Comparison of ENCODE assay signal across 13 cellular contexts in the genomic region with DNA sequence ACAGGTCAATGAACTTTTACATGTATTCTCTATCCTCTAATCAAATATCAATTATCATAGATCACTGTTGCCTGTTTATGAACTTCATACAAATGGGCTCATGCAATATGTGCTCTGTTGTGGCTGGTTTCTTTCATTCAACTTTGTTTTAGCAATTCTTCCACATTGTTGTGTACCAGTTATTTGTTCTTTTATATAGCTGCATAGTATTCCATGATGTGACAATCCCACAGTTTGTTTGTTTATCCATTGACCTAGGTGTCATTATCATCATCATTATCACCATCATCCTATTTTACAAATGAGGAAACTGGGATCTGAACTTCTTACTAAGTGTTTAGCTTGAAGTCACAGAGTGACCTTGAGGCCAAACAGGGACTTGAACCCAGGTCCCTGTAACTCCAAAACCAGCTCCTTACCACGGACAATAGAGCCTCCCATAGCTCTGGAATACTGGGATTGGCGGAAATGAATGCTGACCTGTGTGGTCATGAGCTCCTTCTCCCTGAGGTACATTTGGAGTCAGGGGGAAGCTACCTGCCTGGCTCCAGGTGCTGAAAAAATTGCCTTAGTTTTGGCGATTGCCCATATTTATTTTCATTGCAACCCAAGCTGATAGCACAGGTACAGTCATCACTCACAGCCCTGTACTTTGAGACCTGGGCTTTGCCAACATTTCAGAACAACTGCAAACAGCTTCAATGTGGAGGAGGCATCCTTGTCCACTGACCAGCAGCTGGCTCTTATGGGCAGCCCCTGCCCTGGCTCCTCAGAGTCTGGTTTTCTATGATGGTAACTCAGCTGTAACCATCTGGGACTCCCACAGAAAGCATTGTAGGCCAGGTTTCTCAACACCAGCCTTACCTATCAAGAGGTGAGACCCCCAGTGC. TPM values are rescaled to one million over a fixed set of nuclear protein-coding genes. Genes with fewer than 3 reads are reported as not detected.
DNase-seq lines count a peak whose midpoint lies in the region; ATAC-seq, FAIRE-seq and TF ChIP-seq lines count a peak whose summit lies in the region.
"Had no signal": no experiment of that assay in that cellular context is flagged by ENCODE, and none has a peak within 500 bp of the region (broad histone marks: within the 10 kb centered on the region; RNA-seq: fewer than 3 reads in every experiment).

No MANE protein-coding gene starts in this region.

- peak in 1 of 2 experiments; percentile 5; a peak in 3 of 6 replicates for ATAC-seq in A549
- ATAC-seq: heart left ventricle had no signal

- H3K9ac ChIP-seq in endodermal cell (ENCODE audit: extremely low read depth, low read length, poor library complexity, severe bottlenecking): no peak overlapping the region
- H3K9ac ChIP-seq: neural progenitor cell had no signal

- H3K27ac Mint-ChIP-seq in endodermal cell (no peak overlapping the region), neural crest cell (ENCODE audit: unreplicated experiment) (no peak overlapping the region), Calu3 (ENCODE audit: unreplicated experiment) (no peak overlapping the region)
- H3K27ac Mint-ChIP-seq: neural progenitor cell had no signal

- H3K36me3 Mint-ChIP-seq in endodermal cell (ENCODE audit: low read depth) (peaks cover 16% of the 10 kb centered on the region), neural crest cell (ENCODE audit: low read depth) (peaks cover 32% of the 10 kb centered on the region), Calu3 (ENCODE audit: insufficient read depth, unreplicated experiment) (peaks cover 40% of the 10 kb centered on the region)

- H3K4me3 ChIP-seq in A549 (no peak overlapping the region), HEK293 (ENCODE audit: low read depth, low read length) (no peak overlapping the region), endodermal cell (ENCODE audit: low read length) (no peak overlapping the region)
- H3K4me3 ChIP-seq: neural progenitor cell had no signal

- TF ChIP-seq POLR2A in A549 (IDR thresholded peaks at IDR 0.05; ENCODE audit: low read length): no peak

- H3K27ac ChIP-seq in A549: peak overlapping the region; percentile 94 to 100
- H3K27ac ChIP-seq in HEK293 (ENCODE audit: extremely low read depth, low read depth, low read length): no peak overlapping the region
- no peak overlapping the region for H3K27ac ChIP-seq in endodermal cell (ENCODE audit: low read depth, low read length)
- H3K27ac ChIP-seq: neural progenitor cell had no signal

- DNase-seq in A549 (ENCODE audit: low read depth in 1 of 2, low spot score in 1 of 2) (peak in 1 of 2 experiments; percentile 74), endodermal cell (peak; percentile 30), neural crest cell (ENCODE audit: low read depth, low spot score) (no peak), NOMO-1 (lab: John Stamatoyannopoulos, UW; ENCODE audit: unreplicated experiment in 2 of 2) (no peak), NCI-H1694 (lab: John Stamatoyannopoulos, UW) (no peak), Calu3 (no peak), amygdala (lab: John Stamatoyannopoulos, UW) (no peak)
- DNase-seq: C1 segment of cervical spinal cord, NCI-H146 had no signal

- H3K27me3 Mint-ChIP-seq in endodermal cell (ENCODE audit: insufficient read depth) (no peaks in the 10 kb centered on the region), neural crest cell (ENCODE audit: low read depth) (peaks cover 36% of the 10 kb centered on the region), Calu3 (ENCODE audit: unreplicated experiment) (no peaks in the 10 kb centered on the region)

- no peak for TF ChIP-seq RAD21 in A549 (conservative IDR thresholded peaks at IDR 0.05 in 1 of 2, IDR thresholded peaks at IDR 0.05 in 1 of 2)

- H3K9me3 Mint-ChIP-seq in endodermal cell: no peaks in the 10 kb centered on the region
- H3K9me3 Mint-ChIP-seq in neural crest cell: peaks cover 5% of the 10 kb centered on the region
- no peaks in the 10 kb centered on the region for H3K9me3 Mint-ChIP-seq in Calu3 (ENCODE audit: low read depth, unreplicated experiment)

- POLR2A ChIA-PET in A549 (lab: Yijun Ruan, JAX): interaction anchor here (0.9 to 10.7 kb wide), 5 partner anchors 9 to 550 kb away, joined by 3 to 187 read pairs (median 5); a partner anchor contains a TSS
- POLR2A ChIA-PET in HEK293 (lab: Yijun Ruan, JAX): no interaction called here

- H3K4me1 Mint-ChIP-seq in endodermal cell (peaks cover 50% of the 10 kb centered on the region), neural crest cell (peaks cover 67% of the 10 kb centered on the region), Calu3 (ENCODE audit: low read depth, unreplicated experiment) (peaks cover 57% of the 10 kb centered on the region)

- H3K27me3 ChIP-seq in endodermal cell (ENCODE audit: control insufficient read depth, insufficient read depth, low read length, poor library complexity, severe bottlenecking): no peaks in the 10 kb centered on the region
- H3K27me3 ChIP-seq: heart left ventricle, neural progenitor cell had no signal

- peaks cover 87% of the 10 kb centered on the region for H3K4me1 ChIP-seq in A549
- H3K4me1 ChIP-seq in HEK293 (ENCODE audit: control insufficient read depth, insufficient read depth, low read length): no peaks in the 10 kb centered on the region
- peaks cover 25% of the 10 kb centered on the region for H3K4me1 ChIP-seq in endodermal cell (ENCODE audit: control insufficient read depth, insufficient read depth, low read length)

- H3K36me3 ChIP-seq in HEK293 (ENCODE audit: control insufficient read depth in 2 of 2, insufficient read depth in 1 of 2, low read length in 2 of 2) (peaks cover 8% of the 10 kb centered on the region in 2 experiments; a peak in 2 of 3 replicates), endodermal cell (ENCODE audit: control insufficient read depth, insufficient read depth, low read length) (peaks cover 17% of the 10 kb centered on the region)

- no peak for FAIRE-seq in A549 (lab: Jason Lieb, UNC)
- FAIRE-seq: colon had no signal

- no TSS peak for BruUV-seq in Calu3 (replicated peaks; lab: Mats Ljungman, UMichigan)

- intact Hi-C loops in Calu3 (cut with micrococcal nuclease; ENCODE audit: unreplicated experiment): loop anchor here (2.0 to 10.0 kb wide), 7 partner anchors 86 to 841 kb away; no protein-coding TSS in a partner anchor

- CTCF ChIA-PET in A549 (lab: Yijun Ruan, JAX) (interaction anchor here (1.0 to 12.0 kb wide), 6 partner anchors 33 to 839 kb away, joined by 3 to 117 read pairs (median 4); no protein-coding TSS in a partner anchor), HEK293 (lab: Yijun Ruan, JAX) (no interaction called here), Calu3 (lab: Charles Lee) (interaction anchor here (0.8 to 1.1 kb wide), 3 partner anchors 9 to 24 kb away, joined by 3 read pairs; a partner anchor contains a TSS)

- TF ChIP-seq CTCF in A549 (IDR thresholded peaks at IDR 0.05): no peak
- TF ChIP-seq CTCF in HEK293 (tag by site-specific recombination; IDR thresholded peaks at IDR 0.05): no peak
- TF ChIP-seq CTCF in endodermal cell (conservative IDR thresholded peaks at IDR 0.05): no peak
- no peak for TF ChIP-seq CTCF in neural crest cell (conservative IDR thresholded peaks at IDR 0.05)
- no peak for TF ChIP-seq CTCF in Calu3 (IDR thresholded peaks at IDR 0.05; ENCODE audit: unreplicated experiment)

- H3K4me3 Mint-ChIP-seq in endodermal cell (no peak overlapping the region), neural crest cell (peak overlapping the region; percentile 92), Calu3 (ENCODE audit: low read depth, unreplicated experiment) (no peak overlapping the region)
- H3K4me3 Mint-ChIP-seq: neural progenitor cell had no signal

- TF ChIP-seq EP300 in A549 (IDR thresholded peaks at IDR 0.05): no peak

- H3K4me2 ChIP-seq in A549: peak overlapping the region; percentile 53
- H3K4me2 ChIP-seq: neural progenitor cell had no signal

- H3K9me3 ChIP-seq in A549 (no peaks in the 10 kb centered on the region), HEK293 (ENCODE audit: control insufficient read depth, insufficient read depth, low read depth, low read length) (no peaks in the 10 kb centered on the region), endodermal cell (ENCODE audit: control insufficient read depth, low read length) (no peaks in the 10 kb centered on the region)
- H3K9me3 ChIP-seq: heart left ventricle had no signal

- WGBS in A549 (ENCODE audit: missing lambda C conversion rate): 60% methylated on average over 3 of the region's 3 CpGs
- WGBS in endodermal cell (ENCODE audit: insufficient coverage in 1 of 2, insufficient read length in 1 of 2), 2 experiments: 92 to 100% methylated on average over 2 to 3 of the region's 3 CpGs

TF ChIP-seq in A549, 52 proteins besides CTCF, POLR2A, EP300 and RAD21:
- TF ChIP-seq, protein P1, sequence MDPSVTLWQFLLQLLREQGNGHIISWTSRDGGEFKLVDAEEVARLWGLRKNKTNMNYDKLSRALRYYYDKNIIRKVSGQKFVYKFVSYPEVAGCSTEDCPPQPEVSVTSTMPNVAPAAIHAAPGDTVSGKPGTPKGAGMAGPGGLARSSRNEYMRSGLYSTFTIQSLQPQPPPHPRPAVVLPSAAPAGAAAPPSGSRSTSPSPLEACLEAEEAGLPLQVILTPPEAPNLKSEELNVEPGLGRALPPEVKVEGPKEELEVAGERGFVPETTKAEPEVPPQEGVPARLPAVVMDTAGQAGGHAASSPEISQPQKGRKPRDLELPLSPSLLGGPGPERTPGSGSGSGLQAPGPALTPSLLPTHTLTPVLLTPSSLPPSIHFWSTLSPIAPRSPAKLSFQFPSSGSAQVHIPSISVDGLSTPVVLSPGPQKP (IDR thresholded peaks at IDR 0.05; ENCODE audit: low read depth, low read length): no peak
- TF ChIP-seq KDM1A (IDR thresholded peaks at IDR 0.05; ENCODE audit: low read depth): peak; percentile 73; the same call in 1 of the 2 replicates

TF ChIP-seq in HEK293, 187 proteins besides CTCF, POLR2A, EP300 and RAD21:
- peak; percentile 63; the same call in 1 of the 2 replicates for TF ChIP-seq ZNF146 (tag by site-specific recombination; IDR thresholded peaks at IDR 0.05)
- no peak for TF ChIP-seq ZFHX2 (tag by site-specific recombination; conservative IDR thresholded peaks at IDR 0.05)
TF ChIP-seq in HEK293: peak in this region for 1.

RNA-seq across cellular contexts. Expression of a gene that starts 9.2 kb away (rescaled TPM):
- polyA plus RNA-seq in A549 (2011; rRNA removed) (73.8 and 76.4 TPM in 2 replicates), A549 (2017; fragmentation: RNase III; extraction: RNeasy Plus Mini Kit Qiagen cat#74134 plus additional on column Dnase treatment) (109 to 135 TPM (median 114 TPM) in 3 replicates)
- 303 and 417 TPM in 2 replicates for polyA plus RNA-seq in A549 (2012; cell fraction: cytosol; rRNA removed)
- polyA plus RNA-seq in A549 (2012; cell fraction: nucleus; rRNA removed): 621 and 1,069 TPM in 2 replicates
- polyA minus RNA-seq in A549 (2011; rRNA and poly(A)+ RNA removed): 45.3 and 60.5 TPM in 2 replicates
- total RNA-seq in endodermal cell (10 to 100 TPM; 99.4 to 99.6 TPM), neural crest cell (289 and 298 TPM in 2 replicates), Calu3 (2022) (208 and 240 TPM in 2 replicates)
- 215 TPM for polyA plus RNA-seq in endodermal cell (2013, experiment 1 of 2)
- polyA plus RNA-seq in endodermal cell (2013, experiment 2 of 2): 172 TPM

Comparison
In these comparisons a context has a peak if more than half of its experiments do, and no peak if none do; other contexts are left out.
1. H3K27ac ChIP-seq: peak in A549 (2 of 2); none in HEK293 (single experiment) and endodermal cell (single experiment).